Comparison of ENCODE assay signal across 14 cellular contexts in genomic region chr12:124492879-124493808, GRCh38.
DNase-seq lines count a peak whose midpoint lies in the region; ATAC-seq and TF ChIP-seq lines count a peak whose summit lies in the region.
"Had no signal": no experiment of that assay in that cellular context is flagged by ENCODE, and none has a peak within 500 bp of the region (broad histone marks: within the 10 kb centered on the region; RNA-seq: fewer than 3 reads in every experiment).

No MANE protein-coding gene starts in this region.

- H3K4me2 ChIP-seq in neural progenitor cell, result no peak overlapping the region

- H3F3A ChIP-seq in neural progenitor cell (ENCODE audit: low read depth), result no peaks in the 10 kb centered on the region

- WGBS in transverse colon (ENCODE audit: low coverage in 1 of 2), 2 donors, result 72% methylated on average over 17 of the region's 17 CpGs; no CpG with 5 or more reads in 1 of the 2 donors

- no peak overlapping the region for H3K27ac ChIP-seq in CD4-positive, CD25-positive, alpha-beta regulatory T cell (ENCODE audit: insufficient read depth, low read length, poor library complexity, severe bottlenecking)
- H3K27ac ChIP-seq in neural progenitor cell (no peak overlapping the region), transverse colon (no peak overlapping the region)
- H3K27ac ChIP-seq: pancreas, thoracic aorta had no signal

- H3K9me3 ChIP-seq in CD4-positive, CD25-positive, alpha-beta regulatory T cell (ENCODE audit: control insufficient read depth in 2 of 2, low read length in 2 of 2), result no peaks in the 10 kb centered on the region
- H3K9me3 ChIP-seq in neural progenitor cell (ENCODE audit: low read depth) (no peaks in the 10 kb centered on the region), transverse colon (no peaks in the 10 kb centered on the region)
- H3K9me3 ChIP-seq: pancreas, thoracic aorta had no signal

- DNase-seq in CD4-positive, CD25-positive, alpha-beta regulatory T cell, result no peak
- DNase-seq in GM13976 (ENCODE audit: low spot score) (no peak), neural progenitor cell (ENCODE audit: low spot score) (no peak), transverse colon (no peak), GF-D8 (lab: John Stamatoyannopoulos, UW) (no peak)
- no peak for DNase-seq in activated naive CD8-positive, alpha-beta T cell treated with anti-CD3 and anti-CD28 coated beads, Interleukin-2, amount 50 U/mL, for 24 hours
- DNase-seq: effector CD4-positive, alpha-beta T cell; NCI-H82; RPMI8226; T1000 had no signal

- peaks cover 93% of the 10 kb centered on the region for H4K20me1 ChIP-seq in neural progenitor cell (ENCODE audit: low read depth)

- no peak overlapping the region for H3K4me3 Mint-ChIP-seq in CD4-positive, CD25-positive, alpha-beta regulatory T cell
- peak overlapping the region; percentile 38 for H3K4me3 Mint-ChIP-seq in activated naive CD8-positive, alpha-beta T cell treated with anti-CD3 and anti-CD28 coated beads, Interleukin-2, amount 50 U/mL, for 24 hours
- H3K4me3 Mint-ChIP-seq in neural progenitor cell, result no peak overlapping the region
- H3K4me3 Mint-ChIP-seq: brain had no signal

- peaks cover 2 to 48% (median 19%) of the 10 kb centered on the region in 4 donors for H3K4me1 Mint-ChIP-seq in CD4-positive, CD25-positive, alpha-beta regulatory T cell
- H3K4me1 Mint-ChIP-seq in activated naive CD8-positive, alpha-beta T cell treated with anti-CD3 and anti-CD28 coated beads, Interleukin-2, amount 50 U/mL, for 24 hours, result peaks cover 46% of the 10 kb centered on the region
- peaks cover 21% of the 10 kb centered on the region for H3K4me1 Mint-ChIP-seq in neural progenitor cell

- H3K27ac Mint-ChIP-seq in CD4-positive, CD25-positive, alpha-beta regulatory T cell, result peak overlapping the region in 2 of 3 donors; percentile 88 to 93
- H3K27ac Mint-ChIP-seq in activated naive CD8-positive, alpha-beta T cell treated with anti-CD3 and anti-CD28 coated beads, Interleukin-2, amount 50 U/mL, for 24 hours, result peak overlapping the region; percentile 91
- no peak overlapping the region for H3K27ac Mint-ChIP-seq in neural progenitor cell

- H3K9me3 Mint-ChIP-seq in CD4-positive, CD25-positive, alpha-beta regulatory T cell, result no peaks in the 10 kb centered on the region
- no peaks in the 10 kb centered on the region for H3K9me3 Mint-ChIP-seq in activated naive CD8-positive, alpha-beta T cell treated with anti-CD3 and anti-CD28 coated beads, Interleukin-2, amount 50 U/mL, for 24 hours
- no peaks in the 10 kb centered on the region for H3K9me3 Mint-ChIP-seq in neural progenitor cell
- H3K9me3 Mint-ChIP-seq: brain had no signal

- H3K36me3 Mint-ChIP-seq in CD4-positive, CD25-positive, alpha-beta regulatory T cell, result peaks cover 5% of the 10 kb centered on the region
- H3K36me3 Mint-ChIP-seq in activated naive CD8-positive, alpha-beta T cell treated with anti-CD3 and anti-CD28 coated beads, Interleukin-2, amount 50 U/mL, for 24 hours (ENCODE audit: low read depth), result peaks cover 9% of the 10 kb centered on the region
- H3K36me3 Mint-ChIP-seq in neural progenitor cell, result peaks cover 2% of the 10 kb centered on the region

- in situ Hi-C loops in GM13976 (cut with MboI; ENCODE audit: low sequenced_read_pairs, unreplicated experiment), result no loop called here
- in situ Hi-C loops in transverse colon (cut with MboI; ENCODE audit: low pct_ligation_motif_present in 1 of 4, low pct_unique_long_range_greater_than_20kb in 1 of 4, low sequenced_read_pairs in 3 of 4), result no loop called here

- TF ChIP-seq CTCF in GM13976 (IDR thresholded peaks at IDR 0.05; ENCODE audit: borderline replicate concordance, control extremely low read depth, extremely low read depth, insufficient read depth, missing control alignments) (peak; percentile 6), neural progenitor cell (IDR thresholded peaks at IDR 0.05) (no peak), transverse colon (IDR thresholded peaks at IDR 0.05) (no peak)

- no peaks in the 10 kb centered on the region for H3K36me3 ChIP-seq in CD4-positive, CD25-positive, alpha-beta regulatory T cell (ENCODE audit: control insufficient read depth, insufficient read depth, low read length)
- H3K36me3 ChIP-seq in neural progenitor cell (no peaks in the 10 kb centered on the region), transverse colon (no peaks in the 10 kb centered on the region)

- H3K4me3 ChIP-seq in CD4-positive, CD25-positive, alpha-beta regulatory T cell (ENCODE audit: low read depth, low read length), result no peak overlapping the region
- H3K4me3 ChIP-seq in neural progenitor cell (no peak overlapping the region), transverse colon (no peak overlapping the region)
- H3K4me3 ChIP-seq: pancreas, thoracic aorta had no signal

- no peak for ATAC-seq in CD4-positive, CD25-positive, alpha-beta regulatory T cell (ENCODE audit: low read depth in 2 of 2)
- ATAC-seq in activated naive CD8-positive, alpha-beta T cell treated with anti-CD3 and anti-CD28 coated beads, Interleukin-2, amount 50 U/mL, for 24 hours, result no peak
- ATAC-seq in GM21390 (IDR thresholded peaks at IDR 0.05; ENCODE audit: unreplicated experiment), result no peak
- ATAC-seq: pancreas had no signal

- no peak for TF ChIP-seq POLR2A in transverse colon (IDR thresholded peaks at IDR 0.05)

- peaks cover 86% of the 10 kb centered on the region for H3K79me2 ChIP-seq in neural progenitor cell (ENCODE audit: low read depth)

- peaks cover 24% of the 10 kb centered on the region for H3K4me1 ChIP-seq in CD4-positive, CD25-positive, alpha-beta regulatory T cell (ENCODE audit: control insufficient read depth, insufficient read depth, low read length, poor library complexity, severe bottlenecking)
- H3K4me1 ChIP-seq in neural progenitor cell (peaks cover 2% of the 10 kb centered on the region), transverse colon (peaks cover 22 to 33% (median 23%) of the 10 kb centered on the region in 4 donors)

- no peaks in the 10 kb centered on the region for H3K27me3 Mint-ChIP-seq in CD4-positive, CD25-positive, alpha-beta regulatory T cell
- H3K27me3 Mint-ChIP-seq in activated naive CD8-positive, alpha-beta T cell treated with anti-CD3 and anti-CD28 coated beads, Interleukin-2, amount 50 U/mL, for 24 hours, result no peaks in the 10 kb centered on the region
- H3K27me3 Mint-ChIP-seq in neural progenitor cell (ENCODE audit: insufficient read depth, low read depth), result no peaks in the 10 kb centered on the region
- H3K27me3 Mint-ChIP-seq: brain had no signal

- intact Hi-C loops in transverse colon (cut with DNase I; ENCODE audit: low total_unique reads), result no loop called here

- peak overlapping the region; percentile 20 for H3K9ac ChIP-seq in neural progenitor cell

- no peak overlapping the region for H2AFZ ChIP-seq in neural progenitor cell (replicated peaks)

- H3K27me3 ChIP-seq in CD4-positive, CD25-positive, alpha-beta regulatory T cell (ENCODE audit: control insufficient read depth, insufficient read depth, low read length), result no peaks in the 10 kb centered on the region
- H3K27me3 ChIP-seq in neural progenitor cell, result no peaks in the 10 kb centered on the region
- H3K27me3 ChIP-seq in transverse colon, result no peaks in the 10 kb centered on the region
- H3K27me3 ChIP-seq: pancreas had no signal

- TF ChIP-seq EP300 in transverse colon (IDR thresholded peaks at IDR 0.05; ENCODE audit: low read depth), result no peak
